ENCODE assay signal across 13 cellular contexts in the genomic region with DNA sequence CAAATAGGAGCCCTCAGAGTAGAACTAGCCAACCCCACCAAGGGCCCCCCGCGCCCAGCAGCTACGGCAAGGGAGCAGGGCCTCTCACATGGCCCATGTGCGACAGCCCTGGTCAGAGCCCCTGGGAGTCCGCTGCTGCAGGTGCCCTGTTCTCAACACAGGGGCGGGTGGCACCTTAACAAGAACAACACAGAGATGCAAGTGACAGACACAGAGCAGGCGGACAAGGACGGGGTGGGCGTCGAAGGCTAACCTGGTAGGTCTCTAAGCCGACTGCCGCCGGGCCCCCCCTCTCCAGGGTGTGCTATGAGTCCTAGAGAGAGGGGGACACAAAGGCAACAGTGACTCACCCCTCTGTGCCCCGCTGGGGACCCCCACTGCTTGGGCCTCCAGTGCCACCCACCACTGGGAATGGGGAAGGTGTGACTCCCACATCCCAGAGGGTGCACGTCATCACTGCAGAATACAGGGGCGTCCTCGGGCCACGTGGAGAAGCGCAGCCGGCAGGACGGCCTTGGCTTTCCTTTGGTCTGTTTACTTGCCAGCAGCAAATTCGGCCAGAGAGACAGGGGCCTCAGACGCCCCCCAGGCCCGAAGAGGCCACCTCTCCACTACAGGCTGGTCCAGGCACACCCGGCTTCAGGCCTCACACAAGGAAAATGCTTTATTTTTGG.
"Had no signal": no experiment of that assay in that cellular context is flagged by ENCODE, and none has a peak within 500 bp of the region (broad histone marks: within the 10 kb centered on the region; RNA-seq: fewer than 3 reads in every experiment).

No MANE protein-coding gene starts in this region.

- H3K27me3 Mint-ChIP-seq: activated naive CD4-positive, alpha-beta T cell treated with anti-CD3 and anti-CD28 coated beads, Interleukin-2, amount 50 U/mL, for 24 hours; brain; central memory CD8-positive, alpha-beta T cell had no signal

- H3K9me3 Mint-ChIP-seq: activated naive CD4-positive, alpha-beta T cell treated with anti-CD3 and anti-CD28 coated beads, Interleukin-2, amount 50 U/mL, for 24 hours; brain; central memory CD8-positive, alpha-beta T cell; stimulated activated effector memory CD8-positive, alpha-beta T cell treated with anti-CD3 and anti-CD28 coated beads, Interleukin-12 subunit alpha, Interleukin-12 subunit beta, amount 100 ng/mL, for 72 hours; WTC11 had no signal

- H3K27ac ChIP-seq: epithelial cell of prostate, gastroesophageal sphincter, left ventricle myocardium inferior, right atrium auricular region, tibial artery had no signal

- H3K4me1 Mint-ChIP-seq: activated naive CD4-positive, alpha-beta T cell treated with anti-CD3 and anti-CD28 coated beads, Interleukin-2, amount 50 U/mL, for 24 hours; brain; central memory CD8-positive, alpha-beta T cell; stimulated activated effector memory CD8-positive, alpha-beta T cell treated with anti-CD3 and anti-CD28 coated beads, Interleukin-12 subunit alpha, Interleukin-12 subunit beta, amount 100 ng/mL, for 72 hours had no signal

- H3K4me3 Mint-ChIP-seq: activated naive CD4-positive, alpha-beta T cell treated with anti-CD3 and anti-CD28 coated beads, Interleukin-2, amount 50 U/mL, for 24 hours; brain; central memory CD8-positive, alpha-beta T cell; stimulated activated effector memory CD8-positive, alpha-beta T cell treated with anti-CD3 and anti-CD28 coated beads, Interleukin-12 subunit alpha, Interleukin-12 subunit beta, amount 100 ng/mL, for 72 hours; WTC11 had no signal

- DNase-seq: activated CD4-positive, alpha-beta T cell treated with anti-CD3 and anti-CD28 coated beads for 48 hours; effector memory CD4-positive, alpha-beta T cell; left ventricle myocardium inferior; tibial artery had no signal

- H3K4me1 ChIP-seq: gastroesophageal sphincter, left ventricle myocardium inferior, right atrium auricular region, tibial artery had no signal

- H3K27ac Mint-ChIP-seq: activated naive CD4-positive, alpha-beta T cell treated with anti-CD3 and anti-CD28 coated beads, Interleukin-2, amount 50 U/mL, for 24 hours; brain; stimulated activated effector memory CD8-positive, alpha-beta T cell treated with anti-CD3 and anti-CD28 coated beads, Interleukin-12 subunit alpha, Interleukin-12 subunit beta, amount 100 ng/mL, for 72 hours; WTC11 had no signal

- H3K4me3 ChIP-seq: gastroesophageal sphincter, left ventricle myocardium inferior, right atrium auricular region, smooth muscle cell, tibial artery had no signal

- H3K9me3 ChIP-seq: gastroesophageal sphincter, left ventricle myocardium inferior, right atrium auricular region, tibial artery had no signal

- H3K27me3 ChIP-seq: gastroesophageal sphincter, right atrium auricular region, tibial artery had no signal

- H3K4me2 ChIP-seq: smooth muscle cell had no signal
